15 cellular contexts compared by ENCODE assay signal in the genomic region with DNA sequence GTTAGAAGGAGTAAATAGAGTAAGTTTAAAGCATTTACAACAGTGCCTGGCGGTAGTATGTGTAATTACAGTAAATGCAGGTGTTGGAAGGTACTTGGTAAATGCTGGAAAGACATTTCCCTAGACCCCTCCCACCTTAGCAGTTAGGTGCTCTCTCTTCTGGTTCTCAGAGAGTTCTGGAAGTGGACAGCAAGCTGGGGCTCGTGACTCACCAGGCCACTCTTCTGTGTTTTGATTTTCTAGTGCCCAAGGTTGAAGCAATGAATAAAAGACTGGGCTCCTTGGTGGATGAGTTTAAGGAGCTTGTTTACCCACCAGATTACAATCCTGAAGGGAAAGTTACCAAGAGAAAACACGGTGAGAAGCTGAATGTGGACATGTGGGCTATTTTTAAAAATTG. TPM values are rescaled to one million over a fixed set of nuclear protein-coding genes. Genes with fewer than 3 reads are reported as not detected.
DNase-seq lines count a peak whose midpoint lies in the region; ATAC-seq and TF ChIP-seq lines count a peak whose summit lies in the region.
"Had no signal": no experiment of that assay in that cellular context is flagged by ENCODE, and none has a peak within 500 bp of the region (broad histone marks: within the 10 kb centered on the region; RNA-seq: fewer than 3 reads in every experiment).

No MANE protein-coding gene starts in this region.

- peaks cover 46% of the 10 kb centered on the region for H3K36me3 ChIP-seq in IMR-90 (ENCODE audit: control insufficient read depth, insufficient read depth, low read length)
- H3K36me3 ChIP-seq in psoas muscle (ENCODE audit: insufficient read depth in 1 of 2, low read depth in 1 of 2) = peaks cover 27 to 94% of the 10 kb centered on the region in 2 donors
- H3K36me3 ChIP-seq in vagina = peaks cover 4 to 88% of the 10 kb centered on the region in 2 donors
- H3K36me3 ChIP-seq in BE2C = peaks cover 86% of the 10 kb centered on the region

- H3K4me3 ChIP-seq in IMR-90 (ENCODE audit: insufficient read depth, low read depth, low read length) (no peak overlapping the region), choroid plexus epithelial cell (ENCODE audit: low read depth, low read length) (no peak overlapping the region), psoas muscle (no peak overlapping the region), vagina (no peak overlapping the region), BE2C (ENCODE audit: low read depth, low read length) (no peak overlapping the region)
- H3K4me3 ChIP-seq: A549 had no signal

- H3K27me3 ChIP-seq in IMR-90 (ENCODE audit: control insufficient read depth, insufficient read depth, low read length) = no peaks in the 10 kb centered on the region
- H3K27me3 ChIP-seq in psoas muscle (ENCODE audit: insufficient read depth in 3 of 3, low read length in 2 of 3) = no peaks in the 10 kb centered on the region
- no peaks in the 10 kb centered on the region for H3K27me3 ChIP-seq in vagina
- H3K27me3 ChIP-seq in BE2C = no peaks in the 10 kb centered on the region

- CTCF ChIA-PET in activated naive CD4-positive, alpha-beta T cell treated with anti-CD3 and anti-CD28 coated beads, Interleukin-2, amount 10 ng/mL, durations not matched to agents 7 days and 5 days (lab: Charles Lee) = interaction anchor here (1.3 kb wide), 1 partner anchor 13 kb away, joined by 3 read pairs; no protein-coding TSS in a partner anchor
- CTCF ChIA-PET in IMR-90 (lab: Yijun Ruan, JAX) = no interaction called here

- H2BK20ac ChIP-seq in IMR-90 (ENCODE audit: low read depth, low read length) = no peak overlapping the region

- no peak overlapping the region for H3K4me3 Mint-ChIP-seq in activated naive CD4-positive, alpha-beta T cell treated with anti-CD3 and anti-CD28 coated beads, Interleukin-2, amount 10 ng/mL, durations not matched to agents 7 days and 5 days
- H3K4me3 Mint-ChIP-seq: CD14-positive monocyte, H9 had no signal

- H4K8ac ChIP-seq in IMR-90 (ENCODE audit: low read depth in 2 of 2, low read length in 2 of 2) = no peak overlapping the region

- peaks cover 11 to 16% of the 10 kb centered on the region in 2 donors for H3K36me3 Mint-ChIP-seq in activated naive CD4-positive, alpha-beta T cell treated with anti-CD3 and anti-CD28 coated beads, Interleukin-2, amount 50 U/mL, for 72 hours
- H3K36me3 Mint-ChIP-seq in activated naive CD4-positive, alpha-beta T cell treated with anti-CD3 and anti-CD28 coated beads, Interleukin-2, amount 10 ng/mL, durations not matched to agents 7 days and 5 days = peaks cover 51% of the 10 kb centered on the region

- H3K14ac ChIP-seq in IMR-90 (replicated peaks; ENCODE audit: low read depth, low read length) = no peak overlapping the region

- no peak for DNase-seq in activated naive CD4-positive, alpha-beta T cell treated with anti-CD3 and anti-CD28 coated beads, Interleukin-2, amount 50 U/mL, for 72 hours (ENCODE audit: low spot score in 2 of 2)
- no peak for DNase-seq in activated naive CD4-positive, alpha-beta T cell treated with anti-CD3 and anti-CD28 coated beads, Interleukin-2, amount 10 ng/mL, durations not matched to agents 7 days and 5 days
- DNase-seq in IMR-90 (peak; percentile 18), choroid plexus epithelial cell (ENCODE audit: low read depth) (peak; percentile 13), psoas muscle (no peak), NCI-H1105 treated with DMSO at 0.1 percent for 48 hours (lab: John Stamatoyannopoulos, UW) (no peak), vagina (ENCODE audit: extremely low spot score in 2 of 2) (no peak), BE2C (no peak)
- DNase-seq: H9, MM.1S, NCI-H1930, NCI-H510A had no signal

- no peak overlapping the region for H4K91ac ChIP-seq in IMR-90 (ENCODE audit: insufficient read depth, low read depth, low read length)

- no peak for TF ChIP-seq RAD21 in IMR-90 (IDR thresholded peaks at IDR 0.05; ENCODE audit: low read length)

- POLR2A ChIA-PET in IMR-90 (lab: Charles Lee; ENCODE audit: unreplicated experiment) = no interaction called here

- H3K9ac ChIP-seq in IMR-90 (ENCODE audit: low read depth, low read length) = no peak overlapping the region

- no peak overlapping the region for H3K27ac ChIP-seq in IMR-90 (ENCODE audit: insufficient read depth, low read length)
- H3K27ac ChIP-seq in psoas muscle = peak overlapping the region; percentile 30
- no peak overlapping the region for H3K27ac ChIP-seq in vagina
- H3K27ac ChIP-seq: A549 had no signal

- H3K9me3 ChIP-seq in IMR-90 (ENCODE audit: control insufficient read depth, insufficient read depth, low read length) = no peaks in the 10 kb centered on the region
- H3K9me3 ChIP-seq in psoas muscle = no peaks in the 10 kb centered on the region
- H3K9me3 ChIP-seq in vagina = no peaks in the 10 kb centered on the region
- no peaks in the 10 kb centered on the region for H3K9me3 ChIP-seq in BE2C
- H3K9me3 ChIP-seq: A549 had no signal

- intact Hi-C loops in IMR-90 (cut with micrococcal nuclease) = no loop called here
- intact Hi-C loops in psoas muscle (cut with DNase I) = no loop called here
- intact Hi-C loops in vagina (cut with DNase I) = no loop called here

- no TSS peak for BruUV-seq in IMR-90 (replicated peaks; lab: Mats Ljungman, UMichigan)

- no peak overlapping the region for H2BK5ac ChIP-seq in IMR-90 (ENCODE audit: low read depth, low read length, poor library complexity, severe bottlenecking)

- in situ Hi-C loops in IMR-90 (cut with MboI; ENCODE audit: low sequenced_read_pairs) = no loop called here

- H3K4me1 Mint-ChIP-seq in activated naive CD4-positive, alpha-beta T cell treated with anti-CD3 and anti-CD28 coated beads, Interleukin-2, amount 10 ng/mL, durations not matched to agents 7 days and 5 days = no peaks in the 10 kb centered on the region
- H3K4me1 Mint-ChIP-seq: CD14-positive monocyte, H9 had no signal

- ATAC-seq in activated naive CD4-positive, alpha-beta T cell treated with anti-CD3 and anti-CD28 coated beads, Interleukin-2, amount 50 U/mL, for 72 hours = no peak
- ATAC-seq in IMR-90 (ENCODE audit: low read depth) (peak; percentile 25; the same call in 1 of the 2 replicates), psoas muscle (no peak)
- ATAC-seq: A549, HepG2 had no signal

- H2BK15ac ChIP-seq in IMR-90 (ENCODE audit: low read depth, low read length) = no peak overlapping the region

- TF ChIP-seq CTCF in IMR-90 (conservative IDR thresholded peaks at IDR 0.05; ENCODE audit: low read depth, low read length) = no peak
- no peak for TF ChIP-seq CTCF in choroid plexus epithelial cell (conservative IDR thresholded peaks at IDR 0.05; ENCODE audit: low read depth, low read length)
- no peak for TF ChIP-seq CTCF in psoas muscle (IDR thresholded peaks at IDR 0.05)
- TF ChIP-seq CTCF in vagina (IDR thresholded peaks at IDR 0.05) = no peak
- no peak for TF ChIP-seq CTCF in BE2C (IDR thresholded peaks at IDR 0.05; ENCODE audit: low read depth, low read length)

- TF ChIP-seq POLR2A in IMR-90 (IDR thresholded peaks at IDR 0.05; ENCODE audit: low read depth, low read length) = no peak
- TF ChIP-seq POLR2A in vagina (IDR thresholded peaks at IDR 0.05) = no peak

- no peaks in the 10 kb centered on the region for H3K27me3 Mint-ChIP-seq in activated naive CD4-positive, alpha-beta T cell treated with anti-CD3 and anti-CD28 coated beads, Interleukin-2, amount 10 ng/mL, durations not matched to agents 7 days and 5 days

- H3K9me3 Mint-ChIP-seq in activated naive CD4-positive, alpha-beta T cell treated with anti-CD3 and anti-CD28 coated beads, Interleukin-2, amount 50 U/mL, for 72 hours = no peaks in the 10 kb centered on the region
- H3K9me3 Mint-ChIP-seq in activated naive CD4-positive, alpha-beta T cell treated with anti-CD3 and anti-CD28 coated beads, Interleukin-2, amount 10 ng/mL, durations not matched to agents 7 days and 5 days = no peaks in the 10 kb centered on the region
- H3K9me3 Mint-ChIP-seq: CD14-positive monocyte, H9 had no signal

- H3K4me1 ChIP-seq in IMR-90 (ENCODE audit: control insufficient read depth, insufficient read depth, low read length) = 0 out of 2 replicates have a peak, but pooled peaks cover 1% of the 10 kb centered on the region
- peaks cover 16% of the 10 kb centered on the region for H3K4me1 ChIP-seq in psoas muscle
- H3K4me1 ChIP-seq in vagina = no peaks in the 10 kb centered on the region
- H3K4me1 ChIP-seq in BE2C = no peaks in the 10 kb centered on the region

- no peak overlapping the region for H2AK5ac ChIP-seq in IMR-90 (ENCODE audit: low read depth, low read length)

- H3K18ac ChIP-seq in IMR-90 (ENCODE audit: low read depth, low read length) = no peak overlapping the region

- no peak overlapping the region for H2BK120ac ChIP-seq in IMR-90 (ENCODE audit: low read depth, low read length)

- 0 out of 2 replicates have a peak, but pooled peaks cover 7% of the 10 kb centered on the region for H3K9me1 ChIP-seq in IMR-90 (ENCODE audit: insufficient read depth, low read length)

- no peak overlapping the region for H3K56ac ChIP-seq in IMR-90 (ENCODE audit: extremely low read depth, insufficient read depth, low read length)

- H3K4ac ChIP-seq in IMR-90 (ENCODE audit: low read depth, low read length) = no peak overlapping the region

- peaks cover 5 to 36% of the 10 kb centered on the region in 2 experiments; a peak in 3 of 4 replicates for H3K79me1 ChIP-seq in IMR-90 (ENCODE audit: low read depth in 1 of 2, low read length in 2 of 2)

- H3K23ac ChIP-seq in IMR-90 (ENCODE audit: low read depth, low read length) = no peak overlapping the region

- dilution Hi-C loops in IMR-90 (cut with HindIII; ENCODE audit: low sequenced_read_pairs, unreplicated experiment) = no loop called here

- H3K27ac Mint-ChIP-seq in activated naive CD4-positive, alpha-beta T cell treated with anti-CD3 and anti-CD28 coated beads, Interleukin-2, amount 50 U/mL, for 72 hours = peak overlapping the region; percentile 50 to 89
- no peak overlapping the region for H3K27ac Mint-ChIP-seq in activated naive CD4-positive, alpha-beta T cell treated with anti-CD3 and anti-CD28 coated beads, Interleukin-2, amount 10 ng/mL, durations not matched to agents 7 days and 5 days

- no peak overlapping the region for H4K5ac ChIP-seq in IMR-90 (ENCODE audit: low read depth, low read length)

- H3K4me2 ChIP-seq in IMR-90 (ENCODE audit: low read depth, low read length) = no peak overlapping the region
- H3K4me2 ChIP-seq: A549 had no signal

- H2AK9ac ChIP-seq in IMR-90 (replicated peaks; ENCODE audit: low read depth, low read length, poor library complexity) = no peak overlapping the region

- WGBS in IMR-90 (ENCODE audit: extremely low coverage in 2 of 2, insufficient read length in 1 of 2), 2 experiments = no CpG with 5 or more reads among the region's 3 CpGs
- 90 to 93% (median 92%) methylated on average over 3 of the region's 3 CpGs for WGBS in psoas muscle, 3 donors

- peaks cover 10% of the 10 kb centered on the region; the same call in 1 of the 2 replicates for H4K20me1 ChIP-seq in IMR-90 (ENCODE audit: insufficient read depth, low read length)

- H2AFZ ChIP-seq in IMR-90 (replicated peaks; ENCODE audit: low read length, poor library complexity) = no peak overlapping the region

RNA-seq across cellular contexts. Expression of a gene that starts 27.6 kb away (rescaled TPM):
- total RNA-seq in activated naive CD4-positive, alpha-beta T cell treated with anti-CD3 and anti-CD28 coated beads, Interleukin-2, amount 50 U/mL, for 72 hours = 100 to 1,000 TPM; 193 to 235 TPM
- total RNA-seq in IMR-90 (2012; rRNA removed) (109 and 122 TPM in 2 replicates), psoas muscle (100 to 1,000 TPM; 165 to 238 (median 183) TPM), vagina (113 TPM)
- polyA plus RNA-seq in IMR-90 (2012; rRNA removed) (185 and 235 TPM in 2 replicates), psoas muscle (100 to 1,000 TPM; 215 to 466 (median 229) TPM)
- 164 and 201 TPM in 2 replicates for polyA plus RNA-seq in IMR-90 (2012; cell fraction: cytosol; rRNA removed)
- polyA plus RNA-seq in IMR-90 (2012; cell fraction: nucleus; rRNA removed; ENCODE audit: low replicate concordance) = 57.5 and 76.0 TPM in 2 replicates
- 634 TPM for polyA plus RNA-seq in BE2C (2012; ENCODE audit: insufficient read depth, insufficient read length, low read depth)

RNA-seq across cellular contexts. Expression of a gene that starts 38.2 kb away (rescaled TPM):
- 10 to 100 TPM; 28.3 to 36.9 TPM for total RNA-seq in activated naive CD4-positive, alpha-beta T cell treated with anti-CD3 and anti-CD28 coated beads, Interleukin-2, amount 50 U/mL, for 72 hours
- total RNA-seq in IMR-90 (2012; rRNA removed) (0.90 and 1.1 TPM in 2 replicates), psoas muscle (under 1 TPM in 3 of 4 donors, not detected in 1; 0.23 to 0.47 (median 0.30) TPM), vagina (6.4 TPM)
- polyA plus RNA-seq in IMR-90 (2012; rRNA removed) (2.1 and 2.6 TPM in 2 replicates), psoas muscle (under 1 TPM in 2 of 3 donors, not detected in 1; 0.01 to 0.10 TPM)
- polyA plus RNA-seq in IMR-90 (2012; cell fraction: cytosol; rRNA removed) = 1.8 and 2.2 TPM in 2 replicates
- 2.1 and 2.4 TPM in 2 replicates for polyA plus RNA-seq in IMR-90 (2012; cell fraction: nucleus; rRNA removed; ENCODE audit: low replicate concordance)
- not detected for polyA plus RNA-seq in BE2C (2012; ENCODE audit: insufficient read depth, insufficient read length, low read depth)

RNA-seq across cellular contexts. Expression of a gene that starts 40.0 kb away (rescaled TPM):
- total RNA-seq in activated naive CD4-positive, alpha-beta T cell treated with anti-CD3 and anti-CD28 coated beads, Interleukin-2, amount 50 U/mL, for 72 hours = 100 to 1,000 TPM; 283 to 423 TPM
- 392 and 401 TPM in 2 replicates for total RNA-seq in IMR-90 (2012; rRNA removed)
- 173 and 202 TPM in 2 replicates for polyA plus RNA-seq in IMR-90 (2012; rRNA removed)
- 58.5 and 142 TPM in 2 replicates for polyA plus RNA-seq in IMR-90 (2012; cell fraction: cytosol; rRNA removed)
- 19.7 and 77.2 TPM in 2 replicates for polyA plus RNA-seq in IMR-90 (2012; cell fraction: nucleus; rRNA removed; ENCODE audit: low replicate concordance)
- 100 to 1,000 TPM; 185 to 252 (median 217) TPM for total RNA-seq in psoas muscle
- 100 to 1,000 TPM; 156 to 291 (median 259) TPM for polyA plus RNA-seq in psoas muscle
- 158 TPM for total RNA-seq in vagina
- 422 TPM for polyA plus RNA-seq in BE2C (2012; ENCODE audit: insufficient read depth, insufficient read length, low read depth)

RNA-seq across cellular contexts. Expression of a gene that starts 40.2 kb away (rescaled TPM):
- 10 to 100 TPM; 18.3 to 44.8 TPM for total RNA-seq in activated naive CD4-positive, alpha-beta T cell treated with anti-CD3 and anti-CD28 coated beads, Interleukin-2, amount 50 U/mL, for 72 hours
- total RNA-seq in IMR-90 (2012; rRNA removed) (14.4 and 14.5 TPM in 2 replicates), psoas muscle (10 to 100 TPM; 17.5 to 27.6 (median 23.2) TPM), vagina (20.6 TPM)
- polyA plus RNA-seq in IMR-90 (2012; rRNA removed) (23.6 and 24.9 TPM in 2 replicates), psoas muscle (10 to 100 TPM; 14.7 to 23.3 (median 18.9) TPM)
- 10.3 and 13.7 TPM in 2 replicates for polyA plus RNA-seq in IMR-90 (2012; cell fraction: cytosol; rRNA removed)
- polyA plus RNA-seq in IMR-90 (2012; cell fraction: nucleus; rRNA removed; ENCODE audit: low replicate concordance) = 31.5 and 46.9 TPM in 2 replicates
- 17.2 TPM for polyA plus RNA-seq in BE2C (2012; ENCODE audit: insufficient read depth, insufficient read length, low read depth)

Comparison
In these comparisons a context has a peak if more than half of its experiments do, and no peak if none do; other contexts are left out.
1. DNase-seq: peak in IMR-90 (single experiment) and choroid plexus epithelial cell (single experiment); none in activated naive CD4-positive, alpha-beta T cell treated with anti-CD3 and anti-CD28 coated beads, Interleukin-2, amount 50 U/mL, for 72 hours (0 of 2), activated naive CD4-positive, alpha-beta T cell treated with anti-CD3 and anti-CD28 coated beads, Interleukin-2, amount 10 ng/mL, durations not matched to agents 7 days and 5 days (single experiment), psoas muscle (0 of 2), NCI-H1105 treated with DMSO at 0.1 percent for 48 hours (single experiment), vagina (0 of 2) and BE2C (single experiment).